ENCODE assay signal across 15 cellular contexts in the genomic region with DNA sequence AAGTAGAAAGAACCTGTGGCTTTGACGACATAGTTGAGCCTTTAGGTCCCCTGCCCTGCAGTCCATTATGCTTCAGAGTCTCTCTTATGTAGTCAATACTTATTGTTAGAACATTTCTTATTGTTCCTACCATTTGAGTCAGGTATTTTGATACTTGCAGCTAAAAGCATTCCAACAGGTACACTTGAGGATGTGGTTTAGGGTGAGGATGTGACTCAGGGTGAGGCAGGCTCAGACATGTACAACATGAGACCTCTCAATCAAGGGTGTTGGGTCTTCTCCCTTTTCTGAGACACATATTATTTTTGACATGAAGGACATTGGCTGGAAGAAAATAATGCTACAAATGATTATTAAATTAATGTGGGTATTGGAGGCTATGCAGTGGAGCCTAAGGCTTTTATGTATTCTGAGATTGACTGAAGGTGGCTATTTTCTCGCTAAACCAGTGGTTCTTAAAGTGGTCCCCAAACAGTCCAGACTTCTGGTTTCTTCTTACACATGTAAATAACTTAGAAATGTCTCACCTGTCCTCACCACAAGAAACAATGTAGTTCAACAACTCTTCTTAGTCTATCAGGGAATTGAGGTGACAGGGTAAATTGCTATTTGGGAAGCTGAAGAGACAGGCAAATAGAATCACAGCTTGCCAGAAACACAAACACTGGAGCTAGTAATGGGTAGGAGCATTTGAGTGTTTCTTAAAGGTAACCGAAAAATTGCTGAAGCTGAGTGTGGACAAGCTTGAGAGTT.
DNase-seq lines count a peak whose midpoint lies in the region; ATAC-seq, FAIRE-seq and TF ChIP-seq lines count a peak whose summit lies in the region.
"Had no signal": no experiment of that assay in that cellular context is flagged by ENCODE, and none has a peak within 500 bp of the region (broad histone marks: within the 10 kb centered on the region; RNA-seq: fewer than 3 reads in every experiment).

No MANE protein-coding gene starts in this region.

- H3K27ac ChIP-seq in keratinocyte (ENCODE audit: control insufficient read depth, insufficient read depth, low read length): peak overlapping the region; percentile 39
- H3K27ac ChIP-seq: pancreas, SJCRH30, testis had no signal

- TF ChIP-seq CTCF in keratinocyte (optimal IDR thresholded peaks at IDR 0.05 in 1 of 3, IDR thresholded peaks at IDR 0.05 in 1 of 3, conservative IDR thresholded peaks at IDR 0.05 in 1 of 3; ENCODE audit: extremely low read depth in 1 of 3, insufficient read depth in 2 of 3, low read length in 3 of 3): no peak

- ATAC-seq in GM18870 (IDR thresholded peaks at IDR 0.05; ENCODE audit: unreplicated experiment): peak; percentile 41
- ATAC-seq: mucosa of descending colon, pancreas had no signal

- H3K27me3 ChIP-seq in keratinocyte (ENCODE audit: control insufficient read depth, extremely low read depth, insufficient read depth, low read length): no peaks in the 10 kb centered on the region
- H3K27me3 ChIP-seq: pancreas, SJCRH30, testis had no signal

- no peaks in the 10 kb centered on the region for H3K9me1 ChIP-seq in keratinocyte (ENCODE audit: control insufficient read depth, extremely low read depth, insufficient read depth, low read length)

- H3K79me2 ChIP-seq in keratinocyte (ENCODE audit: control insufficient read depth, insufficient read depth, low read length): no peaks in the 10 kb centered on the region

- peak; percentile 96 for FAIRE-seq in keratinocyte (lab: Jason Lieb, UNC)
- FAIRE-seq: pancreas had no signal

- no peak overlapping the region for H2AFZ ChIP-seq in keratinocyte (ENCODE audit: control insufficient read depth, low read length)

- dilution Hi-C loops in keratinocyte (cut with MboI; ENCODE audit: extremely low pct_ligation_motif_present, low sequenced_read_pairs): no loop called here

- no peak overlapping the region for H3K4me3 ChIP-seq in keratinocyte (ENCODE audit: control insufficient read depth in 2 of 3, extremely low read depth in 1 of 3, insufficient read depth in 2 of 3, low read depth in 1 of 3, low read length in 3 of 3)
- H3K4me3 ChIP-seq: mucosa of descending colon, pancreas, SJCRH30, testis had no signal

- H3K4me1 ChIP-seq in keratinocyte (ENCODE audit: control insufficient read depth, extremely low read depth, insufficient read depth, low read length): peaks cover 23% of the 10 kb centered on the region
- H3K4me1 ChIP-seq: pancreas, SJCRH30, testis had no signal

- H3K4me2 ChIP-seq in keratinocyte (ENCODE audit: control insufficient read depth, extremely low read depth, insufficient read depth, low read depth, low read length): peak overlapping the region; percentile 39

- H4K20me1 ChIP-seq in keratinocyte (ENCODE audit: control insufficient read depth, extremely low read depth, insufficient read depth, low read length): no peaks in the 10 kb centered on the region

- DNase-seq in NK-92 treated with Interleukin-12 subunit alpha and Interleukin-12 subunit beta, amount 100 ng/mL, for 24 hours (lab: John Stamatoyannopoulos, UW): peak; percentile 2
- no peak for DNase-seq in NK-92 (lab: John Stamatoyannopoulos, UW; ENCODE audit: unreplicated experiment)
- DNase-seq in NCI-H128 (lab: John Stamatoyannopoulos, UW; ENCODE audit: unreplicated experiment): peak; percentile 30
- peak; percentile 97 for DNase-seq in keratinocyte (ENCODE audit: low read depth, low spot score)
- no peak for DNase-seq in NCI-H510A (lab: John Stamatoyannopoulos, UW)
- DNase-seq in inferior parietal cortex (ENCODE audit: extremely low spot score): no peak
- DNase-seq in COR-L47 (lab: John Stamatoyannopoulos, UW): no peak
- DNase-seq: CD8-positive, alpha-beta memory T cell; GDM1; mucosa of descending colon; NCI-H526 treated with DMSO at 0.1 percent for 48 hours; pancreas; SJCRH30; testis had no signal

- H3K9ac ChIP-seq in keratinocyte (ENCODE audit: control insufficient read depth, extremely low read depth, insufficient read depth, low read length): no peak overlapping the region

- no peaks in the 10 kb centered on the region for H3K36me3 ChIP-seq in keratinocyte (ENCODE audit: control insufficient read depth in 2 of 2, extremely low read depth in 1 of 2, insufficient read depth in 2 of 2, low read length in 2 of 2)
- H3K36me3 ChIP-seq: pancreas, SJCRH30 had no signal

- no peaks in the 10 kb centered on the region for H3K9me3 ChIP-seq in keratinocyte (ENCODE audit: control insufficient read depth, low read depth, low read length)
- H3K9me3 ChIP-seq: mucosa of descending colon, pancreas, SJCRH30, testis had no signal

Comparison
In these comparisons a context has a peak if more than half of its experiments do, and no peak if none do; other contexts are left out.
1. DNase-seq: peak in NK-92 treated with Interleukin-12 subunit alpha and Interleukin-12 subunit beta, amount 100 ng/mL, for 24 hours (single experiment), NCI-H128 (single experiment) and keratinocyte (single experiment); none in NK-92 (single experiment), NCI-H510A (single experiment), inferior parietal cortex (single experiment) and COR-L47 (single experiment).